ENCODE assay signal across 19 cellular contexts in genomic region chr19:4442846-4443146, GRCh38. TPM values are rescaled to one million over a fixed set of nuclear protein-coding genes. Genes with fewer than 3 reads are reported as not detected.
A peak's percentile ranks its signal among the peaks of the same experiment; 100 is the strongest.
DNase-seq lines count a peak whose midpoint lies in the region; ATAC-seq, FAIRE-seq and TF ChIP-seq lines count a peak whose summit lies in the region.
"Had no signal": no experiment of that assay in that cellular context is flagged by ENCODE, and none has a peak within 500 bp of the region (broad histone marks: within the 10 kb centered on the region; RNA-seq: fewer than 3 reads in every experiment).

No MANE protein-coding gene starts in this region.

- peaks cover 83% of the 10 kb centered on the region for H3K36me3 Mint-ChIP-seq in Caco-2 (ENCODE audit: insufficient read depth, unreplicated experiment)
- H3K36me3 Mint-ChIP-seq in activated T-cell treated with anti-CD3 and anti-CD28 coated beads, Interleukin-2, amount 50 U/mL, for 24 hours (ENCODE audit: low read depth) = peaks cover 85% of the 10 kb centered on the region

- H3K27ac Mint-ChIP-seq in Caco-2 (ENCODE audit: unreplicated experiment) = no peak overlapping the region
- no peak overlapping the region for H3K27ac Mint-ChIP-seq in activated T-cell treated with anti-CD3 and anti-CD28 coated beads, Interleukin-2, amount 50 U/mL, for 24 hours

- ATAC-seq in GM18498 (IDR thresholded peaks at IDR 0.05; ENCODE audit: unreplicated experiment) (no peak), GM18873 (IDR thresholded peaks at IDR 0.05; ENCODE audit: low FRiP score, unreplicated experiment) (no peak)

- DNase-seq in Caco-2 (no peak), endothelial cell of umbilical vein (ENCODE audit: low read depth, low spot score) (no peak), osteoblast (ENCODE audit: insufficient read length, low spot score, missing footprints) (peak; percentile 74), COLO829 (ENCODE audit: low spot score) (no peak)
- no peak for DNase-seq in activated T-cell treated with anti-CD3 and anti-CD28 coated beads, Interleukin-2, amount 50 U/mL, for 24 hours
- DNase-seq: CD4-positive, alpha-beta memory T cell; DMS53; EL; NCI-H1105; NCI-H1694 treated with DMSO at 0.1 percent for 48 hours; NCI-H748 treated with DMSO at 0.1 percent for 48 hours; NK-92 treated with Interleukin-12 subunit alpha and Interleukin-12 subunit beta, amount 100 ng/mL, for 24 hours had no signal

- H3K36me3 ChIP-seq in Caco-2 (ENCODE audit: control insufficient read depth, insufficient read depth, low read length) (peaks cover 1% of the 10 kb centered on the region; the same call in 1 of the 2 replicates), endothelial cell of umbilical vein (ENCODE audit: control insufficient read depth in 2 of 2, extremely low read depth in 1 of 2, insufficient read depth in 2 of 2, low read length in 2 of 2) (peaks cover 8 to 31% of the 10 kb centered on the region in 2 experiments), osteoblast (ENCODE audit: insufficient read depth, low read length) (peaks cover 31% of the 10 kb centered on the region)

- intact Hi-C loops in Caco-2 (cut with micrococcal nuclease; ENCODE audit: unreplicated experiment) (no loop called here), endothelial cell of umbilical vein (cut with micrococcal nuclease) (no loop called here)

- BruUV-seq in Caco-2 (replicated peaks; lab: Mats Ljungman, UMichigan) (TSS peak; percentile 70), endothelial cell of umbilical vein (replicated peaks; lab: Mats Ljungman, UMichigan) (TSS peak; percentile 89)

- TF ChIP-seq CTCF in Caco-2 (IDR thresholded peaks at IDR 0.05; ENCODE audit: insufficient read depth in 1 of 2, low read depth in 1 of 2, low read length in 1 of 2, severe bottlenecking in 1 of 2, unreplicated experiment in 1 of 2) = no peak
- no peak for TF ChIP-seq CTCF in endothelial cell of umbilical vein (IDR thresholded peaks at IDR 0.05; ENCODE audit: extremely low read depth in 1 of 2, insufficient read depth in 1 of 2, low read depth in 1 of 2, low read length in 2 of 2)
- no peak for TF ChIP-seq CTCF in osteoblast (IDR thresholded peaks at IDR 0.05; ENCODE audit: extremely low read depth, low read depth, low read length)

- no peak overlapping the region for H3K4me3 Mint-ChIP-seq in Caco-2 (ENCODE audit: unreplicated experiment)
- H3K4me3 Mint-ChIP-seq in activated T-cell treated with anti-CD3 and anti-CD28 coated beads, Interleukin-2, amount 50 U/mL, for 24 hours = no peak overlapping the region

- H3K27me3 Mint-ChIP-seq in Caco-2 (ENCODE audit: insufficient read depth, unreplicated experiment) = no peaks in the 10 kb centered on the region
- no peaks in the 10 kb centered on the region for H3K27me3 Mint-ChIP-seq in activated T-cell treated with anti-CD3 and anti-CD28 coated beads, Interleukin-2, amount 50 U/mL, for 24 hours
- H3K27me3 Mint-ChIP-seq: CD4-positive, alpha-beta memory T cell had no signal

- POLR2A ChIA-PET in Caco-2 (lab: Charles Lee) = no interaction called here
- POLR2A ChIA-PET in endothelial cell of umbilical vein (lab: Charles Lee) = no interaction called here

- CTCF ChIA-PET in Caco-2 (lab: Charles Lee) = no interaction called here
- CTCF ChIA-PET in endothelial cell of umbilical vein (lab: Charles Lee) = no interaction called here

- H3K27ac ChIP-seq in endothelial cell of umbilical vein (ENCODE audit: insufficient read depth, low read depth, low read length) (no peak overlapping the region), osteoblast (ENCODE audit: low read depth, low read length) (no peak overlapping the region)
- H3K27ac ChIP-seq: BLaER1, SJSA1 had no signal

- no peaks in the 10 kb centered on the region for H3K4me1 ChIP-seq in Caco-2
- no peaks in the 10 kb centered on the region for H3K4me1 ChIP-seq in endothelial cell of umbilical vein (ENCODE audit: control insufficient read depth, extremely low read depth, insufficient read depth, low read length)
- H3K4me1 ChIP-seq in osteoblast (ENCODE audit: insufficient read depth, low read length) = no peaks in the 10 kb centered on the region
- H3K4me1 ChIP-seq: SJSA1 had no signal

- no peak overlapping the region for H3K9ac ChIP-seq in endothelial cell of umbilical vein (replicated peaks; ENCODE audit: extremely low read depth, insufficient read depth, low read length)
- H3K9ac ChIP-seq: BLaER1 had no signal

- H2AFZ ChIP-seq in endothelial cell of umbilical vein (ENCODE audit: low read depth, low read length) = no peak overlapping the region
- no peak overlapping the region for H2AFZ ChIP-seq in osteoblast (ENCODE audit: low read length)

- H3K4me2 ChIP-seq in endothelial cell of umbilical vein (ENCODE audit: insufficient read depth, low read length) (no peak overlapping the region), osteoblast (ENCODE audit: insufficient read depth, low read length) (no peak overlapping the region)
- H3K4me2 ChIP-seq: BLaER1 had no signal

- H3K79me2 ChIP-seq in endothelial cell of umbilical vein (ENCODE audit: control insufficient read depth, insufficient read depth, low read length) = no peaks in the 10 kb centered on the region
- no peaks in the 10 kb centered on the region for H3K79me2 ChIP-seq in osteoblast (ENCODE audit: insufficient read depth, low read length)

- H3K9me1 ChIP-seq in endothelial cell of umbilical vein (replicated peaks; ENCODE audit: control insufficient read depth, extremely low read depth, insufficient read depth, low read length) = no peaks in the 10 kb centered on the region

- dilution Hi-C loops in endothelial cell of umbilical vein (cut with MboI; ENCODE audit: extremely low pct_ligation_motif_present, low sequenced_read_pairs) = no loop called here

- H3K9me3 ChIP-seq in Caco-2 = no peaks in the 10 kb centered on the region
- H3K9me3 ChIP-seq in endothelial cell of umbilical vein (replicated peaks; ENCODE audit: control insufficient read depth, insufficient read depth, low read length) = no peaks in the 10 kb centered on the region
- no peaks in the 10 kb centered on the region for H3K9me3 ChIP-seq in osteoblast (ENCODE audit: low read depth, low read length)
- H3K9me3 ChIP-seq: BLaER1, SJSA1 had no signal

- H3K4me3 ChIP-seq in Caco-2 (ENCODE audit: low read depth, low read length) = no peak overlapping the region
- no peak overlapping the region for H3K4me3 ChIP-seq in endothelial cell of umbilical vein (replicated peaks in 1 of 3; ENCODE audit: insufficient read depth in 1 of 3, low read depth in 1 of 3, low read length in 3 of 3)
- no peak overlapping the region for H3K4me3 ChIP-seq in osteoblast (ENCODE audit: insufficient read depth, low read length)
- H3K4me3 ChIP-seq: BLaER1, SJSA1 had no signal

- no peaks in the 10 kb centered on the region for H3K9me3 Mint-ChIP-seq in Caco-2 (ENCODE audit: unreplicated experiment)
- H3K9me3 Mint-ChIP-seq in activated T-cell treated with anti-CD3 and anti-CD28 coated beads, Interleukin-2, amount 50 U/mL, for 24 hours = no peaks in the 10 kb centered on the region
- H3K9me3 Mint-ChIP-seq: CD4-positive, alpha-beta memory T cell had no signal

- no peak for FAIRE-seq in endothelial cell of umbilical vein (lab: Jason Lieb, UNC)
- FAIRE-seq: A204.1, GM18507 had no signal

- H3K4me1 Mint-ChIP-seq in Caco-2 (ENCODE audit: low read depth, unreplicated experiment) = no peaks in the 10 kb centered on the region
- H3K4me1 Mint-ChIP-seq in activated T-cell treated with anti-CD3 and anti-CD28 coated beads, Interleukin-2, amount 50 U/mL, for 24 hours (ENCODE audit: low read depth) = no peaks in the 10 kb centered on the region

- no peak for TF ChIP-seq POLR2A in endothelial cell of umbilical vein (IDR thresholded peaks at IDR 0.05; ENCODE audit: low read depth, low read length)

- H3K27me3 ChIP-seq in Caco-2 (replicated peaks; ENCODE audit: control insufficient read depth, insufficient read depth, low read length) = no peaks in the 10 kb centered on the region
- no peaks in the 10 kb centered on the region for H3K27me3 ChIP-seq in endothelial cell of umbilical vein (ENCODE audit: control insufficient read depth in 2 of 2, insufficient read depth in 2 of 2, low read length in 2 of 2)
- H3K27me3 ChIP-seq in osteoblast (ENCODE audit: insufficient read depth, low read length) = no peaks in the 10 kb centered on the region
- H3K27me3 ChIP-seq: BLaER1, SJSA1 had no signal

- no peaks in the 10 kb centered on the region for H4K20me1 ChIP-seq in endothelial cell of umbilical vein (replicated peaks; ENCODE audit: control insufficient read depth, extremely low read depth, insufficient read depth, low read length)
- H4K20me1 ChIP-seq in osteoblast (ENCODE audit: insufficient read depth, low read length) = peaks cover 10% of the 10 kb centered on the region

RNA-seq across cellular contexts. Expression of gene UBXN6, which starts 14.8 kb away (rescaled TPM):
- 42.1 and 42.9 TPM in 2 replicates for total RNA-seq in Caco-2 (2022)
- 152 TPM for polyA plus RNA-seq in PFSK-1 (2012; ENCODE audit: insufficient read length, low read depth)
- total RNA-seq in endothelial cell of umbilical vein = 78.5 and 84.5 TPM in 2 replicates
- 93.7 and 171 TPM in 2 replicates for polyA plus RNA-seq in endothelial cell of umbilical vein
- polyA plus RNA-seq in endothelial cell of umbilical vein (2011; cell fraction: cytosol; rRNA removed) = 68.6 and 97.4 TPM in 2 replicates
- polyA plus RNA-seq in endothelial cell of umbilical vein (2011; cell fraction: nucleus; rRNA removed) = 66.6 and 74.7 TPM in 2 replicates
- 50.9 and 64.5 TPM in 2 replicates for polyA plus RNA-seq in endothelial cell of umbilical vein (2012)
- polyA minus RNA-seq in endothelial cell of umbilical vein = 47.1 and 52.0 TPM in 2 replicates
- 31.3 TPM for polyA minus RNA-seq in endothelial cell of umbilical vein (2011; cell fraction: cytosol; rRNA and poly(A)+ RNA removed)
- polyA minus RNA-seq in endothelial cell of umbilical vein (2011; cell fraction: nucleus; rRNA and poly(A)+ RNA removed) = 12.1 and 22.0 TPM in 2 replicates
- total RNA-seq in osteoblast = 120 and 136 TPM in 2 replicates

RNA-seq across cellular contexts. Expression of gene HDGFL2, which starts 29.3 kb away (rescaled TPM):
- total RNA-seq in Caco-2 (2022) = 65.7 and 70.8 TPM in 2 replicates
- polyA plus RNA-seq in PFSK-1 (2012; ENCODE audit: insufficient read length, low read depth) = 204 TPM
- 79.6 and 89.9 TPM in 2 replicates for total RNA-seq in endothelial cell of umbilical vein
- 27.2 and 39.1 TPM in 2 replicates for polyA plus RNA-seq in endothelial cell of umbilical vein
- 28.1 and 33.7 TPM in 2 replicates for polyA plus RNA-seq in endothelial cell of umbilical vein (2011; cell fraction: cytosol; rRNA removed)
- polyA plus RNA-seq in endothelial cell of umbilical vein (2011; cell fraction: nucleus; rRNA removed) = 56.4 and 63.9 TPM in 2 replicates
- polyA plus RNA-seq in endothelial cell of umbilical vein (2012) = 47.1 and 68.0 TPM in 2 replicates
- polyA minus RNA-seq in endothelial cell of umbilical vein = 15.9 and 23.6 TPM in 2 replicates
- polyA minus RNA-seq in endothelial cell of umbilical vein (2011; cell fraction: cytosol; rRNA and poly(A)+ RNA removed) = 12.6 TPM
- polyA minus RNA-seq in endothelial cell of umbilical vein (2011; cell fraction: nucleus; rRNA and poly(A)+ RNA removed) = 16.1 and 26.2 TPM in 2 replicates
- 44.2 and 48.5 TPM in 2 replicates for total RNA-seq in osteoblast

RNA-seq across cellular contexts. Expression of gene CHAF1A, which starts 40.4 kb away (rescaled TPM):
- total RNA-seq in Caco-2 (2022) (53.9 and 63.1 TPM in 2 replicates), endothelial cell of umbilical vein (44.5 and 47.8 TPM in 2 replicates), osteoblast (3.6 and 5.6 TPM in 2 replicates)
- 51.4 TPM for polyA plus RNA-seq in PFSK-1 (2012; ENCODE audit: insufficient read length, low read depth)
- polyA plus RNA-seq in endothelial cell of umbilical vein = 19.5 and 32.1 TPM in 2 replicates
- 22.2 and 23.4 TPM in 2 replicates for polyA plus RNA-seq in endothelial cell of umbilical vein (2011; cell fraction: cytosol; rRNA removed)
- polyA plus RNA-seq in endothelial cell of umbilical vein (2011; cell fraction: nucleus; rRNA removed) = 32.5 and 36.1 TPM in 2 replicates
- 16.4 and 24.5 TPM in 2 replicates for polyA plus RNA-seq in endothelial cell of umbilical vein (2012)
- polyA minus RNA-seq in endothelial cell of umbilical vein = 11.2 and 20.1 TPM in 2 replicates
- 70.6 TPM for polyA minus RNA-seq in endothelial cell of umbilical vein (2011; cell fraction: cytosol; rRNA and poly(A)+ RNA removed)
- polyA minus RNA-seq in endothelial cell of umbilical vein (2011; cell fraction: nucleus; rRNA and poly(A)+ RNA removed) = 20.4 and 33.6 TPM in 2 replicates

RNA-seq across cellular contexts. Expression of gene SH3GL1, which starts 42.4 kb away (rescaled TPM):
- total RNA-seq in Caco-2 (2022) (91.3 and 91.5 TPM in 2 replicates), endothelial cell of umbilical vein (143 and 153 TPM in 2 replicates), osteoblast (83.2 and 84.9 TPM in 2 replicates)
- 214 TPM for polyA plus RNA-seq in PFSK-1 (2012; ENCODE audit: insufficient read length, low read depth)
- polyA plus RNA-seq in endothelial cell of umbilical vein = 145 and 191 TPM in 2 replicates
- polyA plus RNA-seq in endothelial cell of umbilical vein (2011; cell fraction: cytosol; rRNA removed) = 113 and 139 TPM in 2 replicates
- polyA plus RNA-seq in endothelial cell of umbilical vein (2011; cell fraction: nucleus; rRNA removed) = 94.1 and 103 TPM in 2 replicates
- 124 and 164 TPM in 2 replicates for polyA plus RNA-seq in endothelial cell of umbilical vein (2012)
- 51.2 and 68.4 TPM in 2 replicates for polyA minus RNA-seq in endothelial cell of umbilical vein
- 43.0 TPM for polyA minus RNA-seq in endothelial cell of umbilical vein (2011; cell fraction: cytosol; rRNA and poly(A)+ RNA removed)
- 32.8 and 43.7 TPM in 2 replicates for polyA minus RNA-seq in endothelial cell of umbilical vein (2011; cell fraction: nucleus; rRNA and poly(A)+ RNA removed)
